In genomic region chr6:125201961-125202729, GRCh38 we compare ENCODE assay signal across 1 cellular context.
TF ChIP-seq lines count a peak whose summit lies in the region.

No MANE protein-coding gene starts in this region.

TF ChIP-seq in K562, 482 proteins besides CTCF, POLR2A, EP300 and RAD21 (continued from another document and continues in another):
- TF ChIP-seq ZNF518B (CRISPR knock-in tag; IDR thresholded peaks at IDR 0.05) (no peak), PYGO2 (tag; IDR thresholded peaks at IDR 0.05) (no peak), ZFP30 (CRISPR knock-in tag; IDR thresholded peaks at IDR 0.05; ENCODE audit: borderline replicate concordance) (no peak), MAFG (tag; conservative IDR thresholded peaks at IDR 0.05) (peak; percentile 100), TEAD4 (IDR thresholded peaks at IDR 0.05; ENCODE audit: low read length) (peak; percentile 27; the same call in 1 of the 2 replicates), TEAD4 (CRISPR knock-in tag; IDR thresholded peaks at IDR 0.05; ENCODE audit: borderline replicate concordance) (no peak), ZNF57 (CRISPR knock-in tag; IDR thresholded peaks at IDR 0.05) (no peak), CHD4 (IDR thresholded peaks at IDR 0.05; ENCODE audit: insufficient read depth, insufficient replicate concordance, low read depth, low read length, poor library complexity, severe bottlenecking) (no peak), CHD1 (IDR thresholded peaks at IDR 0.05; ENCODE audit: low read length) (no peak), ZBTB12 (CRISPR knock-in tag; IDR thresholded peaks at IDR 0.05) (no peak), ZBTB11 (CRISPR knock-in tag; IDR thresholded peaks at IDR 0.05) (peak in 1 of 3 experiments; percentile 47; a peak in 1 of 6 replicates), MYBL2 (IDR thresholded peaks at IDR 0.05; ENCODE audit: low read depth) (no peak), MYBL2 (CRISPR knock-in tag; IDR thresholded peaks at IDR 0.05; ENCODE audit: borderline replicate concordance) (no peak), ELK3 (CRISPR knock-in tag; IDR thresholded peaks at IDR 0.05) (no peak), NFYB (IDR thresholded peaks at IDR 0.05; ENCODE audit: extremely low read depth, insufficient read length) (no peak), SRSF3 (IDR thresholded peaks at IDR 0.05; ENCODE audit: insufficient read depth, low read length) (no peak), SMARCA5 (IDR thresholded peaks at IDR 0.05) (no peak), MBD1 (CRISPR knock-in tag; IDR thresholded peaks at IDR 0.05) (no peak), AFF1 (IDR thresholded peaks at IDR 0.05; ENCODE audit: low read depth in 1 of 2, partially characterized antibody in 2 of 2) (peak in 1 of 2 experiments; percentile 71), ZNF696 (CRISPR knock-in tag; conservative IDR thresholded peaks at IDR 0.05) (no peak), TCF15 (CRISPR knock-in tag; IDR thresholded peaks at IDR 0.05) (0 out of 2 replicates have a peak, but pooled peaks have one; percentile 16), RHOXF2B (CRISPR knock-in tag; conservative IDR thresholded peaks at IDR 0.05) (no peak), STAT5A (IDR thresholded peaks at IDR 0.05; ENCODE audit: borderline replicate concordance, low read length) (no peak), ZBTB34 (CRISPR knock-in tag; IDR thresholded peaks at IDR 0.05) (no peak), KLF1 (tag; IDR thresholded peaks at IDR 0.05) (no peak), CAMTA2 (CRISPR knock-in tag; conservative IDR thresholded peaks at IDR 0.05) (no peak), SMARCE1 (IDR thresholded peaks at IDR 0.05) (peak; percentile 80), FOXA3 (CRISPR knock-in tag; conservative IDR thresholded peaks at IDR 0.05 in 1 of 2, IDR thresholded peaks at IDR 0.05 in 1 of 2) (no peak), KDM1A (IDR thresholded peaks at IDR 0.05) (peak in 1 of 2 experiments; percentile 12; a peak in 1 of 4 replicates), ARID1B (IDR thresholded peaks at IDR 0.05) (peak; percentile 77), ZNF174 (CRISPR knock-in tag; IDR thresholded peaks at IDR 0.05) (no peak), SRSF1 (IDR thresholded peaks at IDR 0.05; ENCODE audit: low read depth, low read length) (no peak), FOXK1 (CRISPR knock-in tag; IDR thresholded peaks at IDR 0.05; ENCODE audit: borderline replicate concordance) (no peak), TBL1XR1 (IDR thresholded peaks at IDR 0.05; ENCODE audit: low read length in 2 of 2) (no peak), ZNF707 (CRISPR knock-in tag; conservative IDR thresholded peaks at IDR 0.05) (no peak), HMGXB4 (CRISPR knock-in tag; IDR thresholded peaks at IDR 0.05) (no peak)
